Comparison of ENCODE assay signal across 1 cellular context in genomic region chr12:119156401-119156800, GRCh38.
TF ChIP-seq lines count a peak whose summit lies in the region.

No MANE protein-coding gene starts in this region.

TF ChIP-seq in HepG2, 621 proteins besides CTCF, POLR2A, EP300 and RAD21 (continued from another document):
- peak; percentile 89 for TF ChIP-seq PRDM15 (CRISPR knock-in tag; IDR thresholded peaks at IDR 0.05)
- TF ChIP-seq SATB2 (CRISPR knock-in tag; IDR thresholded peaks at IDR 0.05), result no peak
- TF ChIP-seq NR2C2 (CRISPR knock-in tag; IDR thresholded peaks at IDR 0.05; ENCODE audit: borderline replicate concordance), result no peak
- TF ChIP-seq HIVEP1 (CRISPR knock-in tag; IDR thresholded peaks at IDR 0.05), result no peak
- no peak for TF ChIP-seq MIXL1 (CRISPR knock-in tag; IDR thresholded peaks at IDR 0.05)
